Comparison of ENCODE assay signal across 11 cellular contexts in the genomic region with DNA sequence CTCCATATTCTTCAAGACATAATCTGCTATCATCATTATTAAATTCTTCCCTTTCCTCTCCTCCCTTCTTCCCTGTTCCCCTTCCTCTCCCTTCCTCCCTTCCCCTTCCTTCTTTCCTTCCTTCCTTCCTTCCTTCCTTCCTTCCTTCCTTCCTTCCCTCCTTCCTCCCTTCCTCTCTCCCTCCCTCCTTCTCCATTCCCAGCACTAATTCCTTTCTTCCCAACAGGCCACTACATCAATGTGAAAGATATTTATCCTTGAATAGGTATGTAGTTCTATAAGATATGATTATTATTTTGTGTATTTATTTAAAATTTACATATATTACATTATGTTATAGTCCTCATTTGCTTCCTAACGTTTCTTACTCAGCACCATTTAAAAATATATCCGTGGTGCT. TPM values are rescaled to one million over a fixed set of nuclear protein-coding genes. Genes with fewer than 3 reads are reported as not detected.
"Had no signal": no experiment of that assay in that cellular context is flagged by ENCODE, and none has a peak within 500 bp of the region (broad histone marks: within the 10 kb centered on the region; RNA-seq: fewer than 3 reads in every experiment).

No MANE protein-coding gene starts in this region.

- H3K9me3 ChIP-seq: HAP-1 had no signal

- H3K4me3 ChIP-seq: GM23248, HAP-1 had no signal

- H2AFZ ChIP-seq: GM23248 had no signal

- DNase-seq: GM23248, GOT3, H7, KBM-7 had no signal

- H3K4me1 ChIP-seq: HAP-1 had no signal

- ATAC-seq: HCT116 had no signal

- H3K36me3 ChIP-seq: HAP-1 had no signal

- H3K9ac ChIP-seq: GM23248, KMS-11 had no signal

- H3K27ac ChIP-seq: GM23248, HL-60, KMS-11 had no signal

- H3K4me2 ChIP-seq: KMS-11 had no signal

RNA-seq across cellular contexts. Expression of a gene that starts 18.4 kb away (rescaled TPM):
- total RNA-seq: GM23248, H4, H7, HT1080, IMR-90 had no signal
- polyA plus RNA-seq: GM23248, IMR-90 had no signal

RNA-seq across cellular contexts. Expression of a gene that starts 34.2 kb away (rescaled TPM):
- total RNA-seq: HT1080 had no signal
